Comparison of ENCODE assay signal across 10 cellular contexts in genomic region chr2:235026649-235027557, GRCh38.
DNase-seq lines count a peak whose midpoint lies in the region; ATAC-seq, FAIRE-seq and TF ChIP-seq lines count a peak whose summit lies in the region.
"Had no signal": no experiment of that assay in that cellular context is flagged by ENCODE, and none has a peak within 500 bp of the region (broad histone marks: within the 10 kb centered on the region; RNA-seq: fewer than 3 reads in every experiment).

No MANE protein-coding gene starts in this region.

- TF ChIP-seq CTCF in AG04450 (IDR thresholded peaks at IDR 0.05; ENCODE audit: low read depth, low read length) (no peak), astrocyte (IDR thresholded peaks at IDR 0.05; ENCODE audit: insufficient read depth, low read depth, low read length) (no peak), HepG2 (CRISPR knock-in tag; IDR thresholded peaks at IDR 0.05) (no peak)

- no peaks in the 10 kb centered on the region for H3K27me3 ChIP-seq in AG04450 (ENCODE audit: control insufficient read depth, insufficient read depth, low read length)
- no peaks in the 10 kb centered on the region for H3K27me3 ChIP-seq in astrocyte (ENCODE audit: insufficient read depth, low read length)
- H3K27me3 ChIP-seq in HepG2 (ENCODE audit: control insufficient read depth in 1 of 2, insufficient read depth in 2 of 2, low read length in 2 of 2): no peaks in the 10 kb centered on the region

- H3K4me1 Mint-ChIP-seq in astrocyte (ENCODE audit: low read depth, unreplicated experiment): peaks cover 76% of the 10 kb centered on the region
- H3K4me1 Mint-ChIP-seq: CD4-positive, alpha-beta memory T cell had no signal

- intact Hi-C loops in HepG2 (cut with micrococcal nuclease; ENCODE audit: unreplicated experiment): no loop called here

- peak overlapping the region; percentile 56 for H3K9ac ChIP-seq in astrocyte (ENCODE audit: low read length)
- no peak overlapping the region for H3K9ac ChIP-seq in HepG2 (ENCODE audit: insufficient read depth, low read depth, low read length)

- DNase-seq in AG04450 (ENCODE audit: low read depth, low spot score) (no peak), NCI-H1092 treated with DMSO at 0.1 percent for 48 hours (lab: John Stamatoyannopoulos, UW) (peak; percentile 56), astrocyte (ENCODE audit: low read depth) (peak; percentile 59), HepG2 (ENCODE audit: low spot score) (no peak), HuH-7 (ENCODE audit: low spot score) (no peak), KG1 (lab: John Stamatoyannopoulos, UW) (no peak)
- DNase-seq: stimulated activated naive CD4-positive, alpha-beta T cell had no signal

- no peaks in the 10 kb centered on the region for H3K36me3 ChIP-seq in astrocyte (ENCODE audit: insufficient read depth, low read length)
- peaks cover 13 to 56% of the 10 kb centered on the region in 2 experiments for H3K36me3 ChIP-seq in HepG2 (replicated peaks in 1 of 2; ENCODE audit: control insufficient read depth in 1 of 2, insufficient read depth in 2 of 2, low read length in 2 of 2)

- no peaks in the 10 kb centered on the region for H3K9me3 Mint-ChIP-seq in astrocyte (ENCODE audit: unreplicated experiment)

- FAIRE-seq in astrocyte (lab: Jason Lieb, UNC) (no peak), HepG2 (lab: Jason Lieb, UNC) (no peak)

- H4K20me1 ChIP-seq in astrocyte (ENCODE audit: insufficient read depth, low read length) (peaks cover 92% of the 10 kb centered on the region), HepG2 (ENCODE audit: insufficient read depth, low read length) (peaks cover 95% of the 10 kb centered on the region)

- H3K27me3 Mint-ChIP-seq in astrocyte (ENCODE audit: low read depth, unreplicated experiment): no peaks in the 10 kb centered on the region

- H3K36me3 Mint-ChIP-seq in astrocyte (ENCODE audit: low read depth, unreplicated experiment): peaks cover 17% of the 10 kb centered on the region
- H3K36me3 Mint-ChIP-seq: CD4-positive, alpha-beta memory T cell had no signal

- BruUV-seq in HepG2 (replicated peaks; lab: Mats Ljungman, UMichigan): no TSS peak

- H3K4me2 ChIP-seq in astrocyte (ENCODE audit: low read length): peak overlapping the region; percentile 71
- H3K4me2 ChIP-seq in HepG2 (ENCODE audit: low read depth, low read length): no peak overlapping the region

- ATAC-seq in HepG2: no peak
- ATAC-seq in HG02970 (IDR thresholded peaks at IDR 0.05; ENCODE audit: low FRiP score, unreplicated experiment): no peak
- no peak for ATAC-seq in GM21423 (IDR thresholded peaks at IDR 0.05; ENCODE audit: unreplicated experiment)

- H3K79me2 ChIP-seq in astrocyte (ENCODE audit: insufficient read depth, low read length) (peaks cover 98% of the 10 kb centered on the region), HepG2 (ENCODE audit: insufficient read depth, low read length) (peaks cover 94% of the 10 kb centered on the region)

- H3K27ac Mint-ChIP-seq in astrocyte (ENCODE audit: unreplicated experiment): peak overlapping the region; percentile 97
- H3K27ac Mint-ChIP-seq: CD4-positive, alpha-beta memory T cell had no signal

- CTCF ChIA-PET in AG04450 (lab: Charles Lee): interaction anchor here (1.0 kb wide), 1 partner anchor 146 kb away, joined by 3 read pairs; no protein-coding TSS in a partner anchor
- CTCF ChIA-PET in HepG2 (lab: Yijun Ruan, JAX; ENCODE audit: low intra/inter-chr PET ratio, low total read pairs): no interaction called here

- TF ChIP-seq RAD21 in HepG2 (CRISPR knock-in tag; IDR thresholded peaks at IDR 0.05): no peak

- in situ Hi-C loops in HepG2 (cut with HindIII; ENCODE audit: extremely low pct_ligation_motif_present, low pct_unique_long_range_greater_than_20kb): no loop called here

- H3K9me3 ChIP-seq in AG04450 (ENCODE audit: control insufficient read depth, insufficient read depth, low read length): no peaks in the 10 kb centered on the region; the same call in 1 of the 2 replicates
- no peaks in the 10 kb centered on the region for H3K9me3 ChIP-seq in astrocyte (ENCODE audit: insufficient read depth, low read depth, low read length)
- H3K9me3 ChIP-seq in HepG2 (ENCODE audit: low read length): no peaks in the 10 kb centered on the region

- H3K4me3 Mint-ChIP-seq in astrocyte (ENCODE audit: unreplicated experiment): peak overlapping the region; percentile 14
- H3K4me3 Mint-ChIP-seq: CD4-positive, alpha-beta memory T cell had no signal

- peaks cover 60% of the 10 kb centered on the region for H3K4me1 ChIP-seq in astrocyte (ENCODE audit: insufficient read depth, low read length)
- H3K4me1 ChIP-seq in HepG2 (ENCODE audit: insufficient read depth, low read length): peaks cover 27% of the 10 kb centered on the region

- no peak overlapping the region for H3K4me3 ChIP-seq in AG04450 (ENCODE audit: low read depth, low read length)
- H3K4me3 ChIP-seq in astrocyte (ENCODE audit: insufficient read depth, low read depth, low read length): no peak overlapping the region
- H3K4me3 ChIP-seq in HepG2 (replicated peaks in 1 of 3; ENCODE audit: insufficient read depth in 1 of 3, low read depth in 2 of 3, low read length in 3 of 3): no peak overlapping the region

- H3K27ac ChIP-seq in AG04450 (ENCODE audit: low read depth, low read length) (peak overlapping the region; percentile 80), astrocyte (ENCODE audit: low read depth, low read length) (peak overlapping the region; percentile 80), HepG2 (ENCODE audit: extremely low read length, insufficient read depth, low read length) (no peak overlapping the region)

- POLR2A ChIA-PET in AG04450 (lab: Yijun Ruan, JAX): interaction anchor here (0.7 kb wide), 1 partner anchor 147 kb away, joined by 3 read pairs; no protein-coding TSS in a partner anchor
- POLR2A ChIA-PET in HepG2 (lab: Yijun Ruan, JAX): interaction anchor here (0.6 kb wide), 1 partner anchor 43 kb away, joined by 3 read pairs; no protein-coding TSS in a partner anchor

- H2AFZ ChIP-seq in astrocyte (ENCODE audit: low read depth, low read length) (no peak overlapping the region), HepG2 (ENCODE audit: low read length) (no peak overlapping the region)

- no peak for TF ChIP-seq EP300 in HepG2 (IDR thresholded peaks at IDR 0.05; ENCODE audit: low read depth in 2 of 2, low read length in 2 of 2)
- TF ChIP-seq EP300 in HepG2 (CRISPR knock-in tag; IDR thresholded peaks at IDR 0.05; ENCODE audit: borderline replicate concordance): no peak

- 98% methylated on average over 30 of the region's 33 CpGs for WGBS in HepG2 (ENCODE audit: low lambda C conversion rate)

- no peak for TF ChIP-seq POLR2A in HepG2 (IDR thresholded peaks at IDR 0.05; ENCODE audit: insufficient read depth in 1 of 2, low read depth in 2 of 2, low read length in 2 of 2)

TF ChIP-seq in HepG2, 621 proteins besides CTCF, POLR2A, EP300 and RAD21:
- TF ChIP-seq ZBTB33 (CRISPR knock-in tag; IDR thresholded peaks at IDR 0.05): peak; percentile 68
- TF ChIP-seq KLF13 (CRISPR knock-in tag; IDR thresholded peaks at IDR 0.05): no peak
- no peak for TF ChIP-seq JUN (CRISPR knock-in tag; IDR thresholded peaks at IDR 0.05)
- TF ChIP-seq SRY (CRISPR knock-in tag; IDR thresholded peaks at IDR 0.05): no peak
- TF ChIP-seq AGO2 (optimal IDR thresholded peaks at IDR 0.05; ENCODE audit: low read depth, low read length): peak; percentile 27
- peak; percentile 65 for TF ChIP-seq RBM22 (optimal IDR thresholded peaks at IDR 0.05; ENCODE audit: low read length)

Comparison
In these comparisons a context has a peak if more than half of its experiments do, and no peak if none do; other contexts are left out.
1. DNase-seq: peak in NCI-H1092 treated with DMSO at 0.1 percent for 48 hours (single experiment) and astrocyte (single experiment); none in AG04450 (single experiment), HepG2 (single experiment), HuH-7 (single experiment) and KG1 (single experiment).